ENCODE assay signal across 1 cellular context in the genomic region with DNA sequence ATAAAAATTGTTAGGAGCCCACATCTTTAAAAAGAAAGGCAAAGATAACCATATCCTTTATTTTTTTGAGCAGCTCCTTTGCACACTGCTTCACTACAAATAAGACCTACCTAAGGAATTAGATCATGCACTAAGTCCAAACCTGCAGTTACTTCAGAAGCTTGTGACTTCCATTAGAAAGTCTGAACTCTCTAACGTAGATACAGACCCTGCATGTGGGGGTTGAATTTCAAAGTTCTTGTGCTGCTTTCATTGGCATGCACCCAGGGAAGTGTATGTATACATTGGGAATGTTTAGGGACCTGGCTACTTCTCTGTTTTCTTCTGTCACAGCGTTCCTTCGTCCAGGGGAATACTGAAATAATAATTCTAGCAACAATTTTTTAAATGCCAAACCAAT.
TF ChIP-seq lines count a peak whose summit lies in the region.

No MANE protein-coding gene starts in this region.

TF ChIP-seq in H1, 55 proteins besides CTCF, POLR2A, EP300 and RAD21 (continued from another document):
- TF ChIP-seq, protein P1, sequence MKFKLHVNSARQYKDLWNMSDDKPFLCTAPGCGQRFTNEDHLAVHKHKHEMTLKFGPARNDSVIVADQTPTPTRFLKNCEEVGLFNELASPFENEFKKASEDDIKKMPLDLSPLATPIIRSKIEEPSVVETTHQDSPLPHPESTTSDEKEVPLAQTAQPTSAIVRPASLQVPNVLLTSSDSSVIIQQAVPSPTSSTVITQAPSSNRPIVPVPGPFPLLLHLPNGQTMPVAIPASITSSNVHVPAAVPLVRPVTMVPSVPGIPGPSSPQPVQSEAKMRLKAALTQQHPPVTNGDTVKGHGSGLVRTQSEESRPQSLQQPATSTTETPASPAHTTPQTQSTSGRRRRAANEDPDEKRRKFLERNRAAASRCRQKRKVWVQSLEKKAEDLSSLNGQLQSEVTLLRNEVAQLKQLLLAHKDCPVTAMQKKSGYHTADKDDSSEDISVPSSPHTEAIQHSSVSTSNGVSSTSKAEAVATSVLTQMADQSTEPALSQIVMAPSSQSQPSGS (IDR thresholded peaks at IDR 0.05; ENCODE audit: low read length): no peak
